Comparison of ENCODE assay signal across 33 cellular contexts in the genomic region with DNA sequence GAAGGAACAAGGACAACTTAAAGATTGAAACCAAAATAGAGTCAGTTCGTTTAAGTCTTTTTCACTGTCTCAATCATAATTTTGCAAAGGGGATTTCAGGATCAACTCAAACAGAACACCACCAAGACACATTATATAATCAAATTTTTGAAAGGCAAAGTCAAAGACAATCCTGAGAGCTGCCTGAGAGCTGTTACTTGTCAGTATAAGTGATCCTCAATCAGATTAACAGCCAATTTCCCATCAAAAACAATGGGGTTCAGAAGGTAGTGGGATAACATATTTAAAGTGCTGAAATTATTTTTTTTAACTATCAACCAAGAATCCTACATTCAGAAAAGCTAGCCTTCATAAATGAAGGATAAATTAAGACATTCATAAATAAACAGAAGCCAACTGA. TPM values are rescaled to one million over a fixed set of nuclear protein-coding genes. Genes with fewer than 3 reads are reported as not detected.
"Had no signal": no experiment of that assay in that cellular context is flagged by ENCODE, and none has a peak within 500 bp of the region (broad histone marks: within the 10 kb centered on the region; RNA-seq: fewer than 3 reads in every experiment).

No MANE protein-coding gene starts in this region.

- FAIRE-seq: TTC549 had no signal

- ATAC-seq: activated CD4-positive, alpha-beta T cell treated with anti-CD3 and anti-CD28 coated beads for 36 hours; activated CD4-positive, CD25-positive, alpha-beta regulatory T cell treated with anti-CD3 and anti-CD28 coated beads, Interleukin-2, amount 50 U/mL, for 24 hours; activated CD8-positive, alpha-beta memory T cell treated with anti-CD3 and anti-CD28 coated beads, Interleukin-2, amount 10 ng/mL, durations not matched to agents 7 days and 5 days; activated CD8-positive, alpha-beta T cell treated with anti-CD3 and anti-CD28 coated beads for 36 hours; activated CD8-positive, alpha-beta T cell treated with anti-CD3 and anti-CD28 coated beads, Interleukin-2, amount 10 ng/mL, durations not matched to agents 7 days and 5 days; T-helper 17 cell; WTC11 had no signal

- DNase-seq: activated B cell treated with CpG ODN at 0.5 μM for 24 hours; activated CD4-positive, alpha-beta memory T cell treated with anti-CD3 and anti-CD28 coated beads for 36 hours; activated CD4-positive, alpha-beta memory T cell treated with anti-CD3 and anti-CD28 coated beads, Interleukin-2, amount 10 ng/mL, durations not matched to agents 7 days and 5 days; activated CD4-positive, alpha-beta T cell treated with anti-CD3 and anti-CD28 coated beads for 1 hour; activated CD4-positive, alpha-beta T cell treated with anti-CD3 and anti-CD28 coated beads for 36 hours; activated CD4-positive, alpha-beta T cell treated with anti-CD3 and anti-CD28 coated beads for 4 hours; activated CD4-positive, alpha-beta T cell treated with anti-CD3 and anti-CD28 coated beads for 48 hours; activated CD4-positive, alpha-beta T cell treated with anti-CD3 and anti-CD28 coated beads, Interleukin-2, amount 10 ng/mL, durations not matched to agents 24 days and 14 days; activated CD4-positive, alpha-beta T cell treated with anti-CD3 and anti-CD28 coated beads, Interleukin-2, amount 10 ng/mL, durations not matched to agents 7 days and 5 days; activated CD4-positive, alpha-beta T cell treated with anti-CD3 and anti-CD28 coated beads, Interleukin-2, amount 50 U/mL, for 1 hour; activated CD4-positive, alpha-beta T cell treated with anti-CD3 and anti-CD28 coated beads, Interleukin-2, amount 50 U/mL, for 4 hours; activated CD4-positive, alpha-beta T cell treated with anti-CD3 and anti-CD28 coated beads, Interleukin-2, amount 50 U/mL, for 48 hours; activated CD4-positive, CD25-positive, alpha-beta regulatory T cell; activated CD4-positive, CD25-positive, alpha-beta regulatory T cell treated with anti-CD3 and anti-CD28 coated beads, Interleukin-2, amount 50 U/mL, for 72 hours; activated CD8-positive, alpha-beta memory T cell treated with anti-CD3 and anti-CD28 coated beads for 24 hours; activated CD8-positive, alpha-beta memory T cell treated with anti-CD3 and anti-CD28 coated beads, Interleukin-2, amount 10 ng/mL, durations not matched to agents 7 days and 5 days; activated CD8-positive, alpha-beta memory T cell treated with anti-CD3 and anti-CD28 coated beads, Interleukin-2, amount 50 U/mL, for 4 hours; activated CD8-positive, alpha-beta memory T cell treated with anti-CD3 and anti-CD28 coated beads, Interleukin-2, amount 50 U/mL, for 48 hours; activated CD8-positive, alpha-beta T cell treated with anti-CD3 and anti-CD28 coated beads for 36 hours; activated CD8-positive, alpha-beta T cell treated with anti-CD3 and anti-CD28 coated beads, Interleukin-2, amount 10 ng/mL, durations not matched to agents 7 days and 5 days; activated T-cell treated with anti-CD3 and anti-CD28 coated beads for 4 hours; activated T-cell treated with anti-CD3 and anti-CD28 coated beads, Interleukin-2, amount 50 U/mL, for 1 hour; activated T-cell treated with anti-CD3 and anti-CD28 coated beads, Interleukin-2, amount 50 U/mL, for 24 hours; T-helper 1 cell; T-helper 17 cell; T-helper 9 cell; T1000 had no signal

- H3K27ac ChIP-seq: VCaP, WERI-Rb-1 had no signal

- H3K36me3 ChIP-seq: WERI-Rb-1 had no signal

RNA-seq across cellular contexts. Expression of a gene that starts 19.3 kb away (rescaled TPM):
- total RNA-seq: activated B cell treated with CpG ODN at 0.5 μM for 24 hours; activated CD4-positive, alpha-beta memory T cell treated with anti-CD3 and anti-CD28 coated beads for 36 hours; activated CD8-positive, alpha-beta memory T cell treated with anti-CD3 and anti-CD28 coated beads for 36 hours; activated CD8-positive, alpha-beta memory T cell treated with anti-CD3 and anti-CD28 coated beads, Interleukin-2, amount 10 ng/mL, durations not matched to agents 7 days and 5 days; activated CD8-positive, alpha-beta T cell treated with anti-CD3 and anti-CD28 coated beads for 36 hours; activated CD8-positive, alpha-beta T cell treated with anti-CD3 and anti-CD28 coated beads, Interleukin-2, amount 10 ng/mL, durations not matched to agents 7 days and 5 days had no signal
